In the genomic region with DNA sequence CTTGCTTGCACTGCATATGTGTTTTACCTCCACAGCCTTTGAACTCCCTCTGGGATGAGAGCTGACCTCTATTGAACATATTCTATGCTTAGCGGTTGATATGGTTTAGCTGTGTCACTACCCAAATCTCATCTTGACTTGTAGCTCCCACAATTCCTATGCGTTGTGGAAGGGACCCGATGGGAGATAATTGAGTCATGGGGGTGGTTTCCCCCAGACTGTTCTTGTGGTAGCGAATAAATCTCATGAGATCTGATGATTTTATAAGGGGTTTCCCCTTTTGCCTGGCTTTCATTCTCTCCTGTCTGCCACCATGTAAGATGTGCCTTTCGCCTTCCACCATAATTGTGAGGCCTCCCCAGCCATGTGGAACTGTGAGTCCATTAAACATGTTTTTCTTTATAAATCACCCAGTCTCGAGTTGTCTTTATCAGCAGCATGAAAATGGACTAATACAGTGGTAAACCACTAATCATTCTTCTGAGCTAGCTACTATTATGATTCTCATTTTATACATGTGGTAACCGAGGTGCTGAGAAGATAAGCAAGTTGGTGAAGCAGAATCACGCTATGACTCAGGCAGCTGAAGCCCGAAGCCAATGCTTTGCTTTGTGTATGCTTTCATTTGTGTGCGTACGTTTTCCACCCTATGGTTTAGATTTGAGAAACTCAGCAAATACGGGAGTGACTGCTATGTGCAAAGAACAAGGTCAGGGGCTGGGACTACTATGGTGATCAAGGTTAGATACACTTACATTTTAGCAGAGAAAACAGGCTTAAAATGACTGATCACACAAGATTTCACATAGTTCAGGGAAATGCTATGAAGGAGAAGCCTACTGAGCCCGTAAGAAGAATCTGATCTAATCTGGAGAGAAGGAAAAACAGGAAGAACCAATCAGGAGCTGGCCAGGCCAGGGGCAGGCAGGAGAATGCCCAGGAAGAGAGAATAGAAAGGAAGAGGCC, we compare ENCODE assay signal across 8 cellular contexts.
DNase-seq lines count a peak whose midpoint lies in the region; ATAC-seq lines count a peak whose summit lies in the region.

No MANE protein-coding gene starts in this region.

- peaks cover 35% of the 10 kb centered on the region for H3K4me1 Mint-ChIP-seq in stimulated activated naive CD8-positive, alpha-beta T cell treated with anti-CD3 and anti-CD28 coated beads, Interleukin-15, Interleukin-2, amounts not matched to agents 100 ng/mL and 50 ng/mL, for 24 hours (ENCODE audit: low read depth)

- peak; percentile 78 for DNase-seq in activated CD4-positive, alpha-beta T cell treated with anti-CD3 and anti-CD28 coated beads for 48 hours
- DNase-seq in left cardiac atrium: no peak
- DNase-seq in HuH-7 (ENCODE audit: low spot score): no peak
- no peak for DNase-seq in A172 (ENCODE audit: low spot score)
- DNase-seq in substantia nigra (lab: John Stamatoyannopoulos, UW): no peak

- H3K27ac ChIP-seq in substantia nigra (ENCODE audit: low read depth, low read length, poor library complexity, severe bottlenecking): no peak overlapping the region

- peak overlapping the region; percentile 99 for H3K27ac Mint-ChIP-seq in stimulated activated naive CD8-positive, alpha-beta T cell treated with anti-CD3 and anti-CD28 coated beads, Interleukin-15, Interleukin-2, amounts not matched to agents 100 ng/mL and 50 ng/mL, for 24 hours

- peak; percentile 98 for ATAC-seq in GM18870 (IDR thresholded peaks at IDR 0.05; ENCODE audit: unreplicated experiment)
- peak; percentile 97 for ATAC-seq in HG02885 (IDR thresholded peaks at IDR 0.05; ENCODE audit: poor library complexity, unreplicated experiment)
- ATAC-seq in left cardiac atrium: peak; percentile 40 to 52

- peaks cover 9% of the 10 kb centered on the region for H3K9me3 Mint-ChIP-seq in stimulated activated naive CD8-positive, alpha-beta T cell treated with anti-CD3 and anti-CD28 coated beads, Interleukin-15, Interleukin-2, amounts not matched to agents 100 ng/mL and 50 ng/mL, for 24 hours

- H3K4me3 Mint-ChIP-seq in stimulated activated naive CD8-positive, alpha-beta T cell treated with anti-CD3 and anti-CD28 coated beads, Interleukin-15, Interleukin-2, amounts not matched to agents 100 ng/mL and 50 ng/mL, for 24 hours: peak overlapping the region; percentile 68

- intact Hi-C loops in left cardiac atrium (cut with DNase I): no loop called here

- no peaks in the 10 kb centered on the region for H3K27me3 Mint-ChIP-seq in stimulated activated naive CD8-positive, alpha-beta T cell treated with anti-CD3 and anti-CD28 coated beads, Interleukin-15, Interleukin-2, amounts not matched to agents 100 ng/mL and 50 ng/mL, for 24 hours

- peaks cover 64% of the 10 kb centered on the region for H3K36me3 Mint-ChIP-seq in stimulated activated naive CD8-positive, alpha-beta T cell treated with anti-CD3 and anti-CD28 coated beads, Interleukin-15, Interleukin-2, amounts not matched to agents 100 ng/mL and 50 ng/mL, for 24 hours (ENCODE audit: low read depth)

Comparison
In these comparisons a context has a peak if more than half of its experiments do, and no peak if none do; other contexts are left out.
1. ATAC-seq: peak in every context shown above with its lines; median percentile 98 in GM18870; 97 in HG02885; 46 in left cardiac atrium.